ENCODE assay signal across 23 cellular contexts in genomic region chr5:163659568-163659902, GRCh38.
"Had no signal": no experiment of that assay in that cellular context is flagged by ENCODE, and none has a peak within 500 bp of the region (broad histone marks: within the 10 kb centered on the region; RNA-seq: fewer than 3 reads in every experiment).

No MANE protein-coding gene starts in this region.

- H3K4me1 ChIP-seq: ascending aorta, body of pancreas had no signal

- H3K27me3 ChIP-seq: ascending aorta, body of pancreas, SJCRH30 had no signal

- H3K9me3 ChIP-seq: ascending aorta, body of pancreas, SJCRH30 had no signal

- ATAC-seq: activated CD8-positive, alpha-beta memory T cell treated with anti-CD3 and anti-CD28 coated beads, Interleukin-2, amount 10 ng/mL, durations not matched to agents 7 days and 5 days; activated naive CD4-positive, alpha-beta T cell treated with anti-CD3 and anti-CD28 coated beads, Interleukin-2, amount 50 U/mL, for 72 hours; activated naive CD8-positive, alpha-beta T cell treated with anti-CD3 and anti-CD28 coated beads, Interleukin-2, amount 50 U/mL, for 24 hours; activated T-cell treated with anti-CD3 and anti-CD28 coated beads, Interleukin-2, amount 50 U/mL, for 4 hours; Panc1; T-helper 17 cell had no signal

- DNase-seq: activated B cell treated with CpG ODN at 0.5 μM for 24 hours; activated CD4-positive, alpha-beta T cell treated with anti-CD3 and anti-CD28 coated beads for 1 hour; activated CD4-positive, alpha-beta T cell treated with anti-CD3 and anti-CD28 coated beads, Interleukin-2, amount 10 ng/mL, durations not matched to agents 24 days and 14 days; activated CD4-positive, alpha-beta T cell treated with anti-CD3 and anti-CD28 coated beads, Interleukin-2, amount 50 U/mL, for 48 hours; activated CD8-positive, alpha-beta memory T cell treated with anti-CD3 and anti-CD28 coated beads, Interleukin-2, amount 10 ng/mL, durations not matched to agents 7 days and 5 days; activated effector memory CD4-positive, alpha-beta T cell treated with anti-CD3 and anti-CD28 coated beads, Interleukin-2, amount 50 U/mL, for 16 hours; activated naive CD4-positive, alpha-beta T cell treated with Interleukin-2 at 50 U/mL for 16 hours; activated naive CD8-positive, alpha-beta T cell treated with anti-CD3 and anti-CD28 coated beads, Interleukin-2, amount 50 U/mL, for 24 hours; activated T-cell treated with anti-CD3 and anti-CD28 coated beads, Interleukin-2, amount 50 U/mL, for 4 hours; amniotic stem cell; KG1; NCI-H187; NK-92 treated with Interleukin-12 subunit alpha and Interleukin-12 subunit beta, amount 100 ng/mL, for 24 hours; OCI-M1; Right ventricle myocardium superior; RPMI8226; T-helper 17 cell; T-helper 9 cell had no signal

- H3K36me3 ChIP-seq: ascending aorta, SJCRH30 had no signal

- H3K27ac ChIP-seq: ascending aorta, body of pancreas, SJCRH30 had no signal

- H3K4me3 ChIP-seq: ascending aorta, body of pancreas, SJCRH30 had no signal
